ENCODE assay signal across 16 cellular contexts in genomic region chr3:181461381-181461780, GRCh38.
"Had no signal": no experiment of that assay in that cellular context is flagged by ENCODE, and none has a peak within 500 bp of the region (broad histone marks: within the 10 kb centered on the region; RNA-seq: fewer than 3 reads in every experiment).

No MANE protein-coding gene starts in this region.

- H3K27ac Mint-ChIP-seq: memory B cell, mesothelial cell of epicardium, naive B cell, nephron had no signal

- H3K9me3 Mint-ChIP-seq: memory B cell, mesothelial cell of epicardium, nephron had no signal

- H3K4me3 Mint-ChIP-seq: memory B cell, mesothelial cell of epicardium, naive B cell, nephron had no signal

- ATAC-seq: esophagus mucosa, heart right ventricle, left lung, lower lobe of right lung had no signal

- H3K36me3 Mint-ChIP-seq: memory B cell, mesothelial cell of epicardium, naive B cell had no signal

- H3K27me3 Mint-ChIP-seq: memory B cell, naive B cell had no signal

- H3K4me1 Mint-ChIP-seq: memory B cell, mesothelial cell of epicardium, naive B cell, nephron had no signal

- DNase-seq: central memory CD4-positive, alpha-beta T cell; cortex of kidney; effector memory CD4-positive, alpha-beta T cell; heart right ventricle; islet precursor cell; left lung; lower lobe of right lung; naive B cell; sigmoid colon; stimulated activated CD4-positive, alpha-beta T cell treated with anti-CD3 and anti-CD28 coated beads, Interleukin-12 subunit alpha, Interleukin-12 subunit beta, amount 100 ng/mL, for 4 hours; stimulated activated naive CD4-positive, alpha-beta T cell; stomach had no signal
